In the genomic region with DNA sequence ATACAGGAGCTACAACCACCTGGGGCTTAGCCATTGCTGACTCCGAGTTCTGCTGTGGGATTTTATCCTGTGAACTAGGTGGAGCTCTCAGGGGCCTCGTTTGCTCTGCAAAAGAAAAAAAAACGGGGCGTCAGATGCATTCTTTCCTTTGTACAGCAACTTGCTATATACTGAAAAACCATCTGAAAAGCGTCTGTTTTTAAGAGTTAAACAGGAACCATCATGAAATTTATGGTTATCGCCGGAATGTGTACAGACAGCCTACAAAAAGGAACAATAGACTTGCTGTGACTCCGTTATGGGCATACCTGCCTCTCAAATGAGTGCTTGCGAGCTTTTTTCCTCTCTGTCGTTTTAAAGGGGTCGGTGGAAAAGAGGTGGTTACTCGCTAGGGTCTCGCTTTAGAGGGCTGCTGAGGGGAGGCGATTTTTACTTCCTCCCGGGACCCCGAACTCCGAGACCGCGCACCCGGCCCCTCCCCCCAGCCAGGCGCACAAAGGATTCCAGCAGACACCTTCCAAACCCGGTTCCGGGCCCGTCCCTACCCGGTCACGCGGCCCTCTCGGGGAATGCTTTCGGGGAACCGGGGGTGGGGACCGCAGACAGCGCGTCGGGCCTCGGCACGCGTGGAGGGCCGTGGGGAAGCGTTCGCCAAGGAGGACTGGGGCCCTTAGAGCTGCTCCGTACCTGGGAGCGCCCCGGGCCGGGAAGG, we compare ENCODE assay signal across 8 cellular contexts. TPM values are rescaled to one million over a fixed set of nuclear protein-coding genes. Genes with fewer than 3 reads are reported as not detected.
DNase-seq lines count a peak whose midpoint lies in the region; ATAC-seq and TF ChIP-seq lines count a peak whose summit lies in the region.

No MANE protein-coding gene starts in this region.

- H3K4me2 ChIP-seq in BLaER1 treated with 17β-estradiol and CSF1 and Interleukin-3, amounts not matched to agents 10 nM and 100 nM = peak overlapping the region; percentile 73 to 90 (median 86)

- H3K27ac ChIP-seq in BLaER1 treated with 17β-estradiol and CSF1 and Interleukin-3, amounts not matched to agents 10 nM and 100 nM = peak overlapping the region; percentile 97 to 99 (median 99)
- H3K27ac ChIP-seq in HUES64 (ENCODE audit: low read depth, low read length) (peak overlapping the region; percentile 96), SJSA1 (peak overlapping the region; percentile 94), adrenal gland (peak overlapping the region in 4 of 5 donors; percentile 92 to 99 (median 95)), right cardiac atrium (ENCODE audit: low read length) (peak overlapping the region; percentile 85), uterus (peak overlapping the region; percentile 95 to 97)

- WGBS in HUES64 = under 1% methylated on average over 44 of the region's 44 CpGs
- WGBS in adrenal gland, 4 donors = 0 to 1% (median 1%) methylated on average over 40 to 44 of the region's 44 CpGs
- WGBS in right cardiac atrium = under 1% methylated on average over 44 of the region's 44 CpGs

- peaks cover 27 to 54% (median 41%) of the 10 kb centered on the region in 10 experiments for H3K4me1 ChIP-seq in BLaER1 treated with 17β-estradiol and CSF1 and Interleukin-3, amounts not matched to agents 10 nM and 100 nM
- H3K4me1 ChIP-seq in HUES64 (ENCODE audit: insufficient read depth, low read length) (peaks cover 27% of the 10 kb centered on the region; the same call in 1 of the 2 replicates), SJSA1 (replicated peaks) (peaks cover 21% of the 10 kb centered on the region), adrenal gland (replicated peaks in 1 of 2) (peaks cover 15 to 43% of the 10 kb centered on the region in 2 donors), right cardiac atrium (ENCODE audit: control insufficient read depth, insufficient read depth, low read length) (no peaks in the 10 kb centered on the region), uterus (peaks cover 0 to 7% of the 10 kb centered on the region in 2 donors)

- H4K20me1 ChIP-seq in BLaER1 treated with 17β-estradiol and CSF1 and Interleukin-3, amounts not matched to agents 10 nM and 100 nM = peaks cover 19 to 44% (median 40%) of the 10 kb centered on the region in 11 experiments; a peak in 19 of 22 replicates

- peak in 1 of 2 donors; percentile 12 for TF ChIP-seq POLR2A in adrenal gland (IDR thresholded peaks at IDR 0.05)
- TF ChIP-seq POLR2A in uterus (IDR thresholded peaks at IDR 0.05) = no peak

- intact Hi-C loops in adrenal gland (cut with DNase I) = loop anchor here in 1 of 2 donors (2.0 kb wide), 1 partner anchor 47 kb away; a partner anchor contains a TSS
- intact Hi-C loops in right cardiac atrium (cut with DNase I) = loop anchor here in 2 of 4 donors (5.0 to 10.0 kb wide), 3 partner anchors 46 to 79 kb away; a partner anchor contains a TSS
- intact Hi-C loops in uterus (cut with DNase I; ENCODE audit: low total_unique reads) = loop anchor here (10.0 kb wide), 1 partner anchor 49 kb away; a partner anchor contains a TSS

- ATAC-seq in right cardiac atrium = peak; percentile 62 to 66

- H3K36me3 ChIP-seq in BLaER1 treated with 17β-estradiol and CSF1 and Interleukin-3, amounts not matched to agents 10 nM and 100 nM = peaks cover 36 to 47% (median 42%) of the 10 kb centered on the region in 11 experiments; a peak in 21 of 22 replicates
- H3K36me3 ChIP-seq in HUES64 (ENCODE audit: insufficient read depth, low read length) (peaks cover 46% of the 10 kb centered on the region), SJSA1 (peaks cover 56% of the 10 kb centered on the region), adrenal gland (replicated peaks in 1 of 2) (no peaks in the 10 kb centered on the region), uterus (no peaks in the 10 kb centered on the region)

- TF ChIP-seq CTCF in GM20000 (IDR thresholded peaks at IDR 0.05; ENCODE audit: extremely low read depth, missing control alignments) = no peak
- TF ChIP-seq CTCF in adrenal gland (IDR thresholded peaks at IDR 0.05) = no peak
- TF ChIP-seq CTCF in uterus (IDR thresholded peaks at IDR 0.05) = no peak

- no peaks in the 10 kb centered on the region for H3K9me3 ChIP-seq in BLaER1 treated with 17β-estradiol and CSF1 and Interleukin-3, amounts not matched to agents 10 nM and 100 nM (replicated peaks in 1 of 11)
- no peaks in the 10 kb centered on the region for H3K9me3 ChIP-seq in HUES64 (ENCODE audit: insufficient read depth, low read depth, low read length)
- no peaks in the 10 kb centered on the region for H3K9me3 ChIP-seq in SJSA1 (replicated peaks)
- H3K9me3 ChIP-seq in adrenal gland (replicated peaks in 1 of 3) = no peaks in the 10 kb centered on the region
- no peaks in the 10 kb centered on the region for H3K9me3 ChIP-seq in right cardiac atrium (ENCODE audit: control insufficient read depth, low read length)
- no peaks in the 10 kb centered on the region for H3K9me3 ChIP-seq in uterus

- peak; percentile 57 for DNase-seq in GM20000 (ENCODE audit: low spot score)
- DNase-seq in SJSA1 (ENCODE audit: low read depth in 1 of 2, low spot score in 2 of 2) = peak; percentile 61 to 77
- DNase-seq in adrenal gland = peak; percentile 54 to 76 (median 67)
- DNase-seq in right cardiac atrium = peak; percentile 55 to 84 (median 81)
- DNase-seq in putamen (ENCODE audit: low spot score) = peak; percentile 64
- DNase-seq in uterus = peak; percentile 37 to 47

- peak overlapping the region; percentile 80 to 98 (median 93) for H3K4me3 ChIP-seq in BLaER1 treated with 17β-estradiol and CSF1 and Interleukin-3, amounts not matched to agents 10 nM and 100 nM
- H3K4me3 ChIP-seq in HUES64 (ENCODE audit: low read length) (peak overlapping the region; percentile 97), SJSA1 (peak overlapping the region; percentile 98), adrenal gland (peak overlapping the region; percentile 16 to 86 (median 44)), right cardiac atrium (ENCODE audit: low read length) (peak overlapping the region; percentile 73), uterus (peak overlapping the region; percentile 68 to 85)

- peak overlapping the region; percentile 97 to 100 (median 99) for H3K9ac ChIP-seq in BLaER1 treated with 17β-estradiol and CSF1 and Interleukin-3, amounts not matched to agents 10 nM and 100 nM
- peak overlapping the region; percentile 99 for H3K9ac ChIP-seq in HUES64 (ENCODE audit: low read depth, low read length)

- no peaks in the 10 kb centered on the region for H3K27me3 ChIP-seq in BLaER1 treated with 17β-estradiol and CSF1 and Interleukin-3, amounts not matched to agents 10 nM and 100 nM
- H3K27me3 ChIP-seq in HUES64 (ENCODE audit: insufficient read depth, low read length) = no peaks in the 10 kb centered on the region
- H3K27me3 ChIP-seq in SJSA1 (replicated peaks) = no peaks in the 10 kb centered on the region
- no peaks in the 10 kb centered on the region for H3K27me3 ChIP-seq in adrenal gland
- H3K27me3 ChIP-seq in right cardiac atrium (ENCODE audit: control insufficient read depth, insufficient read depth) = no peaks in the 10 kb centered on the region
- H3K27me3 ChIP-seq in uterus = no peaks in the 10 kb centered on the region

RNA-seq across cellular contexts. Expression of a gene that starts 0.8 kb away (rescaled TPM):
- polyA plus RNA-seq in HUES64 (2013, experiment 1 of 2) = 92.3 TPM
- 110 TPM for polyA plus RNA-seq in HUES64 (2013, experiment 2 of 2)
- 114 and 172 TPM in 2 replicates for total RNA-seq in SJSA1 (2014; rRNA removed; shearing (Covaris generic))
- total RNA-seq in adrenal gland (100 to 1,000 TPM in 1 of 8 donors, 10 to 100 TPM in 7; 74.3 to 262 (median 84.6) TPM), right cardiac atrium (100 to 1,000 TPM in 2 of 4 donors, 10 to 100 TPM in 2; 84.2 to 108 (median 101) TPM), uterus (100 to 1,000 TPM in 1 of 4 donors, 10 to 100 TPM in 3; 20.7 to 117 (median 75.8) TPM)
- polyA plus RNA-seq in adrenal gland (100 to 1,000 TPM in 1 of 3 donors, 10 to 100 TPM in 2; 54.8 to 122 (median 66.2) TPM), right cardiac atrium (68.4 TPM)

RNA-seq across cellular contexts. Expression of a gene that starts 41.1 kb away (rescaled TPM):
- 9.2 TPM for polyA plus RNA-seq in HUES64 (2013, experiment 1 of 2)
- 10.6 TPM for polyA plus RNA-seq in HUES64 (2013, experiment 2 of 2)
- 16.5 and 27.8 TPM in 2 replicates for total RNA-seq in SJSA1 (2014; rRNA removed; shearing (Covaris generic))
- total RNA-seq in adrenal gland (under 1 TPM in 7 of 8 donors, not detected in 1; 0.34 to 0.96 (median 0.65) TPM), right cardiac atrium (1 to 10 TPM in 1 of 4 donors, under 1 TPM in 3; 0.40 to 1.5 (median 0.52) TPM), uterus (1 to 10 TPM in 3 of 4 donors, under 1 TPM in 1; 0.29 to 7.7 (median 2.3) TPM)
- polyA plus RNA-seq in adrenal gland (1 to 10 TPM in 2 of 3 donors, under 1 TPM in 1; 0.37 to 1.0 (median 1.0) TPM), right cardiac atrium (0.41 TPM)

RNA-seq across cellular contexts. Expression of a gene that starts 46.9 kb away (rescaled TPM):
- 11.8 TPM for polyA plus RNA-seq in HUES64 (2013, experiment 1 of 2)
- 16.0 TPM for polyA plus RNA-seq in HUES64 (2013, experiment 2 of 2)
- 97.4 and 108 TPM in 2 replicates for total RNA-seq in SJSA1 (2014; rRNA removed; shearing (Covaris generic))
- 100 to 1,000 TPM in 1 of 8 donors, 10 to 100 TPM in 7; 43.1 to 104 (median 62.5) TPM for total RNA-seq in adrenal gland
- 10 to 100 TPM in 2 of 3 donors, 1 to 10 TPM in 1; 6.9 to 62.2 (median 12.2) TPM for polyA plus RNA-seq in adrenal gland
- 100 to 1,000 TPM; 371 to 421 (median 408) TPM for total RNA-seq in right cardiac atrium
- polyA plus RNA-seq in right cardiac atrium = 174 TPM
- 100 to 1,000 TPM in 1 of 4 donors, 10 to 100 TPM in 3; 25.3 to 112 (median 43.8) TPM for total RNA-seq in uterus

Comparison
In these comparisons a context has a peak if more than half of its experiments do, and no peak if none do; other contexts are left out.
1. Peak in every context shown above with its lines: DNase-seq, ATAC-seq, H3K4me3 ChIP-seq and H3K27ac ChIP-seq.
2. H3K4me3 ChIP-seq: peak in every context shown above with its lines; median percentile 98 in SJSA1; 97 in HUES64; 93 in BLaER1 treated with 17β-estradiol and CSF1 and Interleukin-3, amounts not matched to agents 10 nM and 100 nM; 76 in uterus; 73 in right cardiac atrium; 44 in adrenal gland.